26 cellular contexts compared by ENCODE assay signal in the genomic region with DNA sequence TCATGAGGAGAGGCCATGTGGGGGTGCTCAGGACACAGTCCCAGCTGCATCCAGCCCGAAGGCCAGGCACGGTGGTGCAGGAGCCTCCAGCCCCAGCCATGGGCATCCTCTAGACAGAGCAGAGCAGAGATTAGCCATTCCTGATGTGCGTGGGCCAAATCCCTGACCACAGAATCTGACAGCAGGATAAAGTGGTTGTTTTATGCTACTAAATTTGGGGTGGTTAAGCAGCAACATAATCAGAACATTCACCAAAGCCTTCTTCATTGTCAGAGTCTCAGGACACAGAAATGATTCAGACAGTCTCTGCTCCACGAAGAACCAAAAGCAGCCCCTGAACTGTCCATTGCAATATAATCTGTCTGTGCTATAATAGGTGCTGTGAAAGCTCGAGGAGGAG. TPM values are rescaled to one million over a fixed set of nuclear protein-coding genes. Genes with fewer than 3 reads are reported as not detected.
"Had no signal": no experiment of that assay in that cellular context is flagged by ENCODE, and none has a peak within 500 bp of the region (broad histone marks: within the 10 kb centered on the region; RNA-seq: fewer than 3 reads in every experiment).

No MANE protein-coding gene starts in this region.

- H3K9me3 Mint-ChIP-seq: activated CD4-positive, alpha-beta T cell treated with anti-CD3 and anti-CD28 coated beads, Interleukin-2, amount 10 ng/mL, durations not matched to agents 24 days and 14 days; activated naive CD4-positive, alpha-beta T cell treated with anti-CD3 and anti-CD28 coated beads for 36 hours; activated T-helper 17 cell treated with anti-CD3 and anti-CD28 coated beads, Interleukin-2, amount 50 U/mL, for 72 hours; WTC11 had no signal

- H3K9me3 ChIP-seq: Peyer's patch, SJSA1 had no signal

- H3K27me3 ChIP-seq: Peyer's patch, SJSA1 had no signal

- H3K27ac ChIP-seq: KMS-11, Peyer's patch, SJSA1 had no signal

- H3K4me3 ChIP-seq: Peyer's patch, SJSA1 had no signal

- H3K27ac Mint-ChIP-seq: activated CD4-positive, alpha-beta T cell treated with anti-CD3 and anti-CD28 coated beads, Interleukin-2, amount 10 ng/mL, durations not matched to agents 24 days and 14 days; activated naive CD4-positive, alpha-beta T cell treated with anti-CD3 and anti-CD28 coated beads for 36 hours; activated naive CD8-positive, alpha-beta T cell; activated T-helper 17 cell treated with anti-CD3 and anti-CD28 coated beads, Interleukin-2, amount 50 U/mL, for 72 hours; T-helper 17 cell; WTC11 had no signal

- H3K4me3 Mint-ChIP-seq: activated CD4-positive, alpha-beta T cell treated with anti-CD3 and anti-CD28 coated beads, Interleukin-2, amount 10 ng/mL, durations not matched to agents 24 days and 14 days; activated naive CD4-positive, alpha-beta T cell treated with anti-CD3 and anti-CD28 coated beads for 36 hours; activated naive CD8-positive, alpha-beta T cell; activated T-helper 17 cell treated with anti-CD3 and anti-CD28 coated beads, Interleukin-2, amount 50 U/mL, for 72 hours; T-helper 17 cell; WTC11 had no signal

- H3K9ac ChIP-seq: KMS-11 had no signal

- H3K4me2 ChIP-seq: KMS-11 had no signal

- H3K36me3 Mint-ChIP-seq: activated naive CD8-positive, alpha-beta T cell; WTC11 had no signal

- H3K36me3 ChIP-seq: Peyer's patch, SJSA1 had no signal

- DNase-seq: activated CD4-positive, alpha-beta T cell treated with anti-CD3 and anti-CD28 coated beads, Interleukin-2, amount 10 ng/mL, durations not matched to agents 24 days and 14 days; activated CD4-positive, alpha-beta T cell treated with anti-CD3 and anti-CD28 coated beads, Interleukin-2, amount 50 U/mL, for 48 hours; activated CD4-positive, CD25-positive, alpha-beta regulatory T cell treated with anti-CD3 and anti-CD28 coated beads, Interleukin-2, amount 50 U/mL, for 72 hours; activated CD8-positive, alpha-beta memory T cell treated with anti-CD3 and anti-CD28 coated beads for 24 hours; activated gamma-delta T cell; activated naive CD4-positive, alpha-beta T cell treated with anti-CD3 and anti-CD28 coated beads for 36 hours; activated T-cell treated with anti-CD3 and anti-CD28 coated beads, Interleukin-2, amount 50 U/mL, for 48 hours; cerebellar nuclear complex; NCI-H1092; NCI-H1417 treated with DMSO at 0.1 percent for 48 hours; NCI-H1694; NCI-H2029; NCI-H510A treated with DMSO at 0.1 percent for 48 hours; NCI-H69; NK-92 treated with Interleukin-12 subunit alpha and Interleukin-12 subunit beta, amount 100 ng/mL, for 24 hours; OCI-M1; Peyer's patch; SHP77; T-helper 17 cell; T-helper 9 cell had no signal

RNA-seq across cellular contexts. Expression of gene RASD2, which starts 19.7 kb away (rescaled TPM):
- total RNA-seq: activated CD4-positive, alpha-beta T cell treated with anti-CD3 and anti-CD28 coated beads, Interleukin-2, amount 10 ng/mL, durations not matched to agents 24 days and 14 days; activated naive CD4-positive, alpha-beta T cell treated with anti-CD3 and anti-CD28 coated beads for 36 hours; MCF 10A; SJSA1 had no signal

RNA-seq across cellular contexts. Expression of gene MB, which starts 56.8 kb away (rescaled TPM):
- total RNA-seq: activated naive CD4-positive, alpha-beta T cell treated with anti-CD3 and anti-CD28 coated beads for 36 hours; MCF 10A; SJSA1; T-helper 17 cell had no signal
